In the genomic region with DNA sequence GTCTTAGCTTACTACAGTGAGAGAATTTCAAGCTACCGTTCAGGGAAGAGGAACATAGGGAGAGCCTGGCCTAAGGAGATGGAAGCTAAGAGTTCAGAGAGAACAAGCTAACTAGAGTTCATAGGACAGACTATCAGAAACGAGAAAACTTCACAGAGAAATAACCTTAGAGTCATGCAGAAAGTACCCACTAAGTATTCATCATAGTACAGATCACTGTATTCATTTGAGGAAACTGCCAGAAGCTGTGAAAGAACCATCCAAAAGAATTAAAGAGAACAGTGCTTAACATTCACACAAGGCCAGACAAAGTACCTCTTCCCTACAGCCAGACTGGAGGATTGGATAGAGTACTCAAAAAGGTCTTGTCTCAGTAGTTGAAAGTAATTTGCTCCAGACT, we compare ENCODE assay signal across 21 cellular contexts. TPM values are rescaled to one million over a fixed set of nuclear protein-coding genes. Genes with fewer than 3 reads are reported as not detected.
DNase-seq lines count a peak whose midpoint lies in the region; ATAC-seq, FAIRE-seq and TF ChIP-seq lines count a peak whose summit lies in the region.
"Had no signal": no experiment of that assay in that cellular context is flagged by ENCODE, and none has a peak within 500 bp of the region (broad histone marks: within the 10 kb centered on the region; RNA-seq: fewer than 3 reads in every experiment).

No MANE protein-coding gene starts in this region.

- H3K27me3 ChIP-seq in GM12878 (replicated peaks in 1 of 2; ENCODE audit: control insufficient read depth in 2 of 2, insufficient read depth in 2 of 2, low read length in 1 of 2), result no peaks in the 10 kb centered on the region
- no peaks in the 10 kb centered on the region for H3K27me3 ChIP-seq in heart left ventricle
- H3K27me3 ChIP-seq: MG63, Peyer's patch had no signal

- no TSS peak for BruUV-seq in GM12878 (replicated peaks; lab: Mats Ljungman, UMichigan)

- peaks cover 13% of the 10 kb centered on the region; the same call in 2 of the 3 replicates for H3K9me3 ChIP-seq in GM12878 (replicated peaks; ENCODE audit: control insufficient read depth, insufficient read depth, low read length)
- no peaks in the 10 kb centered on the region for H3K9me3 ChIP-seq in heart left ventricle
- H3K9me3 ChIP-seq: HAP-1, MG63, Peyer's patch, SK-N-SH had no signal

- peaks cover 2% of the 10 kb centered on the region for H3K27me3 Mint-ChIP-seq in activated T-cell treated with anti-CD3 and anti-CD28 coated beads, Interleukin-2, amount 50 U/mL, for 24 hours

- CTCF ChIA-PET in GM12878 (lab: Yijun Ruan, JAX), result interaction anchor here (1.5 to 1.8 kb wide), 3 partner anchors 12 to 14 kb away, joined by 5 to 9 read pairs (median 5); partner anchors contain the start of gene GBE1

- H3K4me1 Mint-ChIP-seq in activated T-cell treated with anti-CD3 and anti-CD28 coated beads, Interleukin-2, amount 50 U/mL, for 24 hours (ENCODE audit: low read depth), result no peaks in the 10 kb centered on the region
- H3K4me1 Mint-ChIP-seq: T-helper 17 cell had no signal

- H3K4me3 ChIP-seq in GM12878 (no peak overlapping the region), heart left ventricle (no peak overlapping the region)
- H3K4me3 ChIP-seq: HAP-1, MG63, Peyer's patch had no signal

- H3K9me3 Mint-ChIP-seq in activated T-cell treated with anti-CD3 and anti-CD28 coated beads, Interleukin-2, amount 50 U/mL, for 24 hours, result peaks cover 2% of the 10 kb centered on the region

- peak; percentile 33 for FAIRE-seq in GM12892 (lab: Jason Lieb, UNC)
- FAIRE-seq in GM12878 (lab: Jason Lieb, UNC), result no peak

- no peak overlapping the region for H3K27ac Mint-ChIP-seq in activated T-cell treated with anti-CD3 and anti-CD28 coated beads, Interleukin-2, amount 50 U/mL, for 24 hours
- H3K27ac Mint-ChIP-seq: T-helper 17 cell had no signal

- in situ Hi-C loops in GM12878 (cut with MboI), result no loop called here

- peak overlapping the region; percentile 51 for H2AFZ ChIP-seq in GM12878 (ENCODE audit: control insufficient read depth, low read depth, low read length)

- TF ChIP-seq CTCF in GM12878 (IDR thresholded peaks at IDR 0.05 in 2 of 3, conservative IDR thresholded peaks at IDR 0.05 in 1 of 3; ENCODE audit: control insufficient read depth in 2 of 3, extremely low read depth in 1 of 3, insufficient read depth in 1 of 3, low read depth in 3 of 3, low read length in 3 of 3), result no peak
- TF ChIP-seq CTCF in heart left ventricle (IDR thresholded peaks at IDR 0.05), result no peak

- POLR2A ChIA-PET in GM12878 (lab: Charles Lee), result interaction anchor here (0.9 to 2.3 kb wide), 3 partner anchors 13 to 41 kb away, joined by 3 to 6 read pairs (median 5); partner anchors contain the start of gene GBE1

- intact Hi-C loops in GM12878 (cut with micrococcal nuclease; ENCODE audit: unreplicated experiment), result loop anchor here (5.0 kb wide), 1 partner anchor 41 kb away; no protein-coding TSS in a partner anchor
- intact Hi-C loops in heart left ventricle (cut with DNase I), result no loop called here

- no peak for TF ChIP-seq RAD21 in GM12878 (IDR thresholded peaks at IDR 0.05; ENCODE audit: insufficient read depth, low read depth, low read length)

- no peak overlapping the region for H3K4me3 Mint-ChIP-seq in activated T-cell treated with anti-CD3 and anti-CD28 coated beads, Interleukin-2, amount 50 U/mL, for 24 hours
- H3K4me3 Mint-ChIP-seq: T-helper 17 cell had no signal

- H4K20me1 ChIP-seq in GM12878 (ENCODE audit: control insufficient read depth, insufficient read depth), result no peaks in the 10 kb centered on the region

- H3K36me3 ChIP-seq in GM12878 (ENCODE audit: control insufficient read depth in 2 of 2, insufficient read depth in 2 of 2, low read length in 1 of 2) (no peaks in the 10 kb centered on the region), heart left ventricle (no peaks in the 10 kb centered on the region)
- H3K36me3 ChIP-seq: HAP-1, MG63, Peyer's patch had no signal

- H3K9ac ChIP-seq in GM12878 (ENCODE audit: control insufficient read depth, insufficient read depth, low read length), result no peak overlapping the region
- H3K9ac ChIP-seq: KMS-11, SK-N-SH had no signal

- no peak overlapping the region for H3K4me2 ChIP-seq in GM12878 (ENCODE audit: control insufficient read depth, insufficient read depth)
- H3K4me2 ChIP-seq: KMS-11, SK-N-SH had no signal

- DNase-seq in GM12892 (ENCODE audit: insufficient read length), result no peak
- DNase-seq in GM12878 (ENCODE audit: low read depth, low spot score), result no peak
- DNase-seq in heart left ventricle, result no peak
- no peak for DNase-seq in activated T-cell treated with anti-CD3 and anti-CD28 coated beads, Interleukin-2, amount 50 U/mL, for 24 hours
- no peak for DNase-seq in OCI-M1 (lab: John Stamatoyannopoulos, UW)
- no peak for DNase-seq in erythroblast (lab: John Stamatoyannopoulos, UW)
- DNase-seq: C1 segment of cervical spinal cord, DMS 273 treated with DMSO at 0.1 percent for 48 hours, MG63, NCI-H1092 treated with DMSO at 0.1 percent for 48 hours, NCI-H1694 treated with DMSO at 0.1 percent for 48 hours, NCI-H446, NCI-H748 treated with DMSO at 0.1 percent for 48 hours, Peyer's patch, Right ventricle myocardium superior, SK-N-SH, T-helper 17 cell had no signal

- TF ChIP-seq POLR2A in GM12892 (IDR thresholded peaks at IDR 0.05; ENCODE audit: low read depth, low read length) (no peak), GM12878 (IDR thresholded peaks at IDR 0.05; ENCODE audit: low read depth, low read length) (no peak), heart left ventricle (IDR thresholded peaks at IDR 0.05) (no peak), erythroblast (IDR thresholded peaks at IDR 0.05; ENCODE audit: low read length) (no peak)

- SMC1A ChIA-PET in GM12878 (lab: Charles Lee; ENCODE audit: uncharacterized antibody, unreplicated experiment), result interaction anchor here (2.0 to 3.7 kb wide), 4 partner anchors 10 to 16 kb away, joined by 6 to 23 read pairs (median 20); partner anchors contain the start of gene GBE1

- RAD21 ChIA-PET in GM12878 (lab: Charles Lee; ENCODE audit: unreplicated experiment), result interaction anchor here (1.0 to 1.5 kb wide), 4 partner anchors 14 to 133 kb away, joined by 3 to 14 read pairs (median 4); partner anchors contain the start of gene GBE1

- peak overlapping the region; percentile 37; the same call in 1 of the 2 replicates for H3K27ac ChIP-seq in GM12878 (ENCODE audit: control insufficient read depth, insufficient read depth)
- no peak overlapping the region for H3K27ac ChIP-seq in heart left ventricle
- H3K27ac ChIP-seq: KMS-11, Peyer's patch had no signal

- ATAC-seq in GM21717 (IDR thresholded peaks at IDR 0.05; ENCODE audit: unreplicated experiment), result peak; percentile 62
- peak; percentile 51 for ATAC-seq in HG03039 (IDR thresholded peaks at IDR 0.05; ENCODE audit: unreplicated experiment)
- peak; percentile 60 for ATAC-seq in GM12878
- no peak for ATAC-seq in heart left ventricle
- ATAC-seq: T-helper 17 cell had no signal

- no peaks in the 10 kb centered on the region for H3K36me3 Mint-ChIP-seq in activated T-cell treated with anti-CD3 and anti-CD28 coated beads, Interleukin-2, amount 50 U/mL, for 24 hours (ENCODE audit: low read depth)

- WGBS in GM12878 (ENCODE audit: insufficient coverage, insufficient replicate concordance, low lambda C conversion rate, missing lambda C conversion rate), result 45% methylated on average over 2 of the region's 2 CpGs
- WGBS in heart left ventricle, 4 donors, result 79 to 84% (median 81%) methylated on average over 2 of the region's 2 CpGs

- no peaks in the 10 kb centered on the region for H3K79me2 ChIP-seq in GM12878 (ENCODE audit: control insufficient read depth, insufficient read depth, low read length)

- no peak for TF ChIP-seq EP300 in GM12878 (IDR thresholded peaks at IDR 0.05; ENCODE audit: borderline replicate concordance in 1 of 2, control insufficient read depth in 1 of 2, low read depth in 2 of 2, low read length in 2 of 2)

- H3K4me1 ChIP-seq in GM12878 (ENCODE audit: control insufficient read depth, insufficient read depth, low read length), result no peaks in the 10 kb centered on the region
- H3K4me1 ChIP-seq in heart left ventricle, result peaks cover 0 to 21% (median 9%) of the 10 kb centered on the region in 12 donors
- H3K4me1 ChIP-seq: HAP-1, Peyer's patch had no signal

TF ChIP-seq in GM12878, 131 proteins besides CTCF, POLR2A, EP300 and RAD21 (continues in another document):
- TF ChIP-seq SREBF2 (IDR thresholded peaks at IDR 0.05; ENCODE audit: low read length) (no peak), POLR2AphosphoS5 (IDR thresholded peaks at IDR 0.05; ENCODE audit: low read length) (no peak)

RNA-seq across cellular contexts. Expression of gene GBE1, which starts 15.2 kb away (rescaled TPM):
- 145 TPM for polyA plus RNA-seq in GM12892 (2012; ENCODE audit: missing spikeins)
- 223 and 227 TPM in 2 replicates for total RNA-seq in GM12878 (2013; cell fraction: nucleolus; rRNA removed)
- total RNA-seq in GM12878 (2014; rRNA removed), result 32.4 and 36.5 TPM in 2 replicates
- total RNA-seq in GM12878 (2014; rRNA removed; fragmentation: Illumina TruSeq; extraction: Trizol), result 50.6 and 51.0 TPM in 2 replicates
- 42.4 and 43.1 TPM in 2 replicates for total RNA-seq in GM12878 (2021)
- 32.0 TPM for polyA plus RNA-seq in GM12878 (2011; ENCODE audit: low read depth)
- 59.5 and 88.2 TPM in 2 replicates for polyA plus RNA-seq in GM12878 (2011; rRNA removed)
- 21.0 and 27.0 TPM in 2 replicates for polyA plus RNA-seq in GM12878 (2011; cell fraction: cytosol; rRNA removed)
- polyA plus RNA-seq in GM12878 (2011; cell fraction: nucleus; rRNA removed), result 32.3 and 34.5 TPM in 2 replicates
- 35.4 and 54.7 TPM in 2 replicates for polyA plus RNA-seq in GM12878 (2012)
- polyA plus RNA-seq in GM12878 (2014; fragmentation: Illumina TruSeq; extraction: Trizol), result 40.0 and 49.0 TPM in 2 replicates
- polyA plus RNA-seq in GM12878 (2014; fragmentation: Nextera tagmentation; extraction: Ambion mirVana), result 10 to 100 TPM; 21.4 to 21.8 TPM
- 23.5 and 25.6 TPM in 2 replicates for polyA plus RNA-seq in GM12878 (2014; rRNA removed)
- polyA plus RNA-seq in GM12878 (2016; fragmentation: Nextera tagmentation; extraction: Ambion mirVana), result 10 to 100 TPM; 58.0 to 62.2 TPM
- 72.0 and 82.2 TPM in 2 replicates for polyA minus RNA-seq in GM12878 (2011; rRNA and poly(A)+ RNA removed)
- 19.9 and 22.7 TPM in 2 replicates for polyA minus RNA-seq in GM12878 (2011; cell fraction: cytosol; rRNA and poly(A)+ RNA removed)
- polyA minus RNA-seq in GM12878 (2011; cell fraction: nucleus; rRNA and poly(A)+ RNA removed), result 87.9 and 109 TPM in 2 replicates
- total RNA-seq in heart left ventricle, result 100 to 1,000 TPM in 4 of 9 donors, 10 to 100 TPM in 5; 54.5 to 197 (median 95.9) TPM
- polyA plus RNA-seq in heart left ventricle, result 100 to 1,000 TPM in 1 of 2 donors, 10 to 100 TPM in 1; 32.3 to 204 TPM

Comparison
In these comparisons a context has a peak if more than half of its experiments do, and no peak if none do; other contexts are left out.
1. ATAC-seq: peak in GM21717 (single experiment), HG03039 (single experiment) and GM12878 (single experiment); none in heart left ventricle (0 of 4).